In genomic region chr2:55616509-55617159, GRCh38 we compare ENCODE assay signal across 8 cellular contexts. TPM values are rescaled to one million over a fixed set of nuclear protein-coding genes. Genes with fewer than 3 reads are reported as not detected.
DNase-seq lines count a peak whose midpoint lies in the region; ATAC-seq, FAIRE-seq and TF ChIP-seq lines count a peak whose summit lies in the region.

No MANE protein-coding gene starts in this region.

- H3K4me3 ChIP-seq in HUES48 (ENCODE audit: low read depth, low read length) = peak overlapping the region; percentile 91
- H3K4me3 ChIP-seq in astrocyte of the cerebellum (ENCODE audit: low read depth, low read length) = peak overlapping the region; percentile 77
- H3K4me3 ChIP-seq in iPS-11a (ENCODE audit: low read depth, low read length) = peak overlapping the region; percentile 100
- H3K4me3 ChIP-seq in small intestine (ENCODE audit: low read depth in 1 of 2, low read length in 2 of 2) = peak overlapping the region; percentile 89 to 100

- H3K36me3 ChIP-seq in HUES48 (ENCODE audit: control insufficient read depth, insufficient read depth, low read length) (peaks cover 37% of the 10 kb centered on the region), small intestine (ENCODE audit: control insufficient read depth in 2 of 2, insufficient read depth in 2 of 2, low read length in 2 of 2) (peaks cover 4% of the 10 kb centered on the region in 2 donors)

- WGBS in small intestine, 3 donors = 0% methylated on average over 23 of the region's 23 CpGs

- no peaks in the 10 kb centered on the region for H3K9me3 ChIP-seq in HUES48 (ENCODE audit: control insufficient read depth, insufficient read depth, low read length)
- no peaks in the 10 kb centered on the region for H3K9me3 ChIP-seq in small intestine (ENCODE audit: control insufficient read depth, low read depth)

- H3K4me1 ChIP-seq in HUES48 (ENCODE audit: control insufficient read depth, insufficient read depth, low read length) (peaks cover 6% of the 10 kb centered on the region; the same call in 1 of the 2 replicates), small intestine (ENCODE audit: control insufficient read depth in 2 of 2, insufficient read depth in 1 of 2, low read depth in 1 of 2, low read length in 1 of 2) (peaks cover 6 to 13% of the 10 kb centered on the region in 2 donors)

- H3K27ac ChIP-seq in HUES48 (ENCODE audit: low read depth, low read length) = peak overlapping the region; percentile 94
- H3K27ac ChIP-seq in small intestine (ENCODE audit: low read depth in 1 of 2, low read length in 1 of 2) = peak overlapping the region; percentile 98 to 99

- ATAC-seq in GM21390 (IDR thresholded peaks at IDR 0.05; ENCODE audit: unreplicated experiment) = peak; percentile 21
- ATAC-seq in GM19467 (IDR thresholded peaks at IDR 0.05; ENCODE audit: unreplicated experiment) = no peak

- peak overlapping the region; percentile 95 for H3K9ac ChIP-seq in HUES48 (ENCODE audit: low read depth, low read length)

- in situ Hi-C loops in astrocyte of the cerebellum (cut with HindIII; ENCODE audit: low sequenced_read_pairs) = no loop called here

- FAIRE-seq in small intestine (lab: Jason Lieb, UNC) = no peak

- no peaks in the 10 kb centered on the region for H3K27me3 ChIP-seq in HUES48 (ENCODE audit: control insufficient read depth, insufficient read depth, low read length)
- H3K27me3 ChIP-seq in small intestine (ENCODE audit: control insufficient read depth in 2 of 2, insufficient read depth in 2 of 2, low read length in 2 of 2) = no peaks in the 10 kb centered on the region

- TF ChIP-seq CTCF in astrocyte of the cerebellum (IDR thresholded peaks at IDR 0.05; ENCODE audit: low read depth, low read length, missing control alignments) = no peak

- peak; percentile 64 for DNase-seq in DMS53 treated with DMSO at 0.1 percent for 48 hours (lab: John Stamatoyannopoulos, UW; ENCODE audit: unreplicated experiment)
- peak; percentile 77 for DNase-seq in RPMI8226
- peak; percentile 52 for DNase-seq in astrocyte of the cerebellum (ENCODE audit: low read depth)
- DNase-seq in small intestine = peak; percentile 62

RNA-seq across cellular contexts. Expression of gene PPP4R3B, which starts 0.8 kb away (rescaled TPM):
- 10 to 100 TPM; 28.6 to 42.5 (median 32.1) TPM for polyA plus RNA-seq in small intestine
